In the genomic region with DNA sequence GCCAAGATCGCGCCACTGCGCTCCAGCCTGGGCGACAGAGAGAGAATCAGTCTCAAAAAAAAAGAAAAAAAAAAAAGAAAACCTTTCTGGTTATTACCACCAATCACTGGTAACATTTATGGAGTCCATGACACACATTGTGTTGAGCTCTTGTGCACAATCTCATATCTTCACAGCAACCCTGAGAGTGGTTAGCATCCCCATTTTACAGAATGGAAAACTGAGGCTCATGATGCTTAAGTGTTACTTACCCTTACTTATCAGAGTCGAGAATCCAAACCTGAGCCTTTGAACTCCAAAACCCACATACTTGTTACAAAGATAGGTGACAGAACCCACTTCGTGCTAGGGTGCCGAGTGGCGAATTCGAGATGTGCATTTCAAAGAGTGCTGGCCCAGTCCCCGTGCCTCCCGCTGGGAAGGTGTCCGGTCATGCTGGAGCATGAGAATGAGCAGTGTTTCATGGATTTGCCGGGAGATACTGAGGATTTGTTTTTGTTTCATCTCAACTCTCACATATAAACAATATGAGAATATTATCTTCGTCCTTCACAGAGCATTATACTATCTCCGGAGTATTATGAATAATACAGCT, we compare ENCODE assay signal across 16 cellular contexts. TPM values are rescaled to one million over a fixed set of nuclear protein-coding genes. Genes with fewer than 3 reads are reported as not detected.
DNase-seq lines count a peak whose midpoint lies in the region; TF ChIP-seq lines count a peak whose summit lies in the region.
"Had no signal": no experiment of that assay in that cellular context is flagged by ENCODE, and none has a peak within 500 bp of the region (broad histone marks: within the 10 kb centered on the region; RNA-seq: fewer than 3 reads in every experiment).

No MANE protein-coding gene starts in this region.

- BruUV-seq in PC-9 (replicated peaks; lab: Mats Ljungman, UMichigan) = no TSS peak

- H3K4me1 ChIP-seq in PC-9 (replicated peaks; ENCODE audit: insufficient read depth) = peaks cover 68% of the 10 kb centered on the region
- H3K4me1 ChIP-seq in spleen = no peaks in the 10 kb centered on the region

- H3K27ac ChIP-seq in PC-9 (peak overlapping the region; percentile 60), spleen (no peak overlapping the region)
- H3K27ac ChIP-seq: 22Rv1, BLaER1, GM23248, HL-60 had no signal

- no peak overlapping the region for H2AFZ ChIP-seq in PC-9
- H2AFZ ChIP-seq: GM23248 had no signal

- H3K79me2 ChIP-seq in PC-9 (ENCODE audit: low read depth) = no peaks in the 10 kb centered on the region

- H3K27me3 ChIP-seq in PC-9 (ENCODE audit: insufficient read depth, low read depth) = no peaks in the 10 kb centered on the region
- H3K27me3 ChIP-seq in spleen (replicated peaks in 1 of 7) = no peaks in the 10 kb centered on the region
- H3K27me3 ChIP-seq: BLaER1 had no signal

- H3K4me3 ChIP-seq in PC-9 (no peak overlapping the region), spleen (no peak overlapping the region)
- H3K4me3 ChIP-seq: BLaER1, GM23248 had no signal

- 90 to 94% (median 92%) methylated on average over 15 of the region's 15 CpGs for WGBS in spleen, 5 donors

- TF ChIP-seq CTCF in PC-9 (conservative IDR thresholded peaks at IDR 0.05) (no peak), spleen (IDR thresholded peaks at IDR 0.05 in 8 of 11, conservative IDR thresholded peaks at IDR 0.05 in 3 of 11) (no peak)

- POLR2A ChIA-PET in PC-9 (lab: Charles Lee; ENCODE audit: unreplicated experiment) = no interaction called here

- no peaks in the 10 kb centered on the region for H3K36me3 ChIP-seq in PC-9 (ENCODE audit: low read depth)
- no peaks in the 10 kb centered on the region for H3K36me3 ChIP-seq in spleen
- H3K36me3 ChIP-seq: BLaER1 had no signal

- CTCF ChIA-PET in PC-9 (lab: Charles Lee) = interaction anchor here (0.6 kb wide), 2 partner anchors 62 to 97 kb away, joined by 3 to 4 read pairs; partner anchors contain the start of gene BIN1

- intact Hi-C loops in PC-9 (cut with micrococcal nuclease; ENCODE audit: unreplicated experiment) = no loop called here
- intact Hi-C loops in spleen (cut with DNase I; ENCODE audit: low total_unique reads) = no loop called here

- no peaks in the 10 kb centered on the region for H3K9me2 ChIP-seq in PC-9 (ENCODE audit: insufficient read depth)

- peak; percentile 40 for DNase-seq in activated CD8-positive, alpha-beta memory T cell treated with anti-CD3 and anti-CD28 coated beads, Interleukin-2, amount 50 U/mL, for 48 hours
- DNase-seq in activated CD8-positive, alpha-beta memory T cell treated with anti-CD3 and anti-CD28 coated beads for 24 hours = no peak
- DNase-seq in PC-9 = no peak
- DNase-seq in mesenteric fat pad (ENCODE audit: low spot score) = peak; percentile 67
- DNase-seq in spleen = peak; percentile 24
- no peak for DNase-seq in activated T-cell treated with anti-CD3 and anti-CD28 coated beads, Interleukin-2, amount 50 U/mL, for 48 hours
- DNase-seq in NCI-H2227 treated with DMSO at 0.1 percent for 48 hours (lab: John Stamatoyannopoulos, UW) = no peak
- DNase-seq in UCSD-AML1 (lab: John Stamatoyannopoulos, UW; ENCODE audit: unreplicated experiment) = no peak
- DNase-seq: AML-193, Calu3, DMS 273 treated with DMSO at 0.1 percent for 48 hours, GM23248, H7 had no signal

- H4K20me1 ChIP-seq in PC-9 (ENCODE audit: insufficient read depth) = no peaks in the 10 kb centered on the region
- H4K20me1 ChIP-seq: BLaER1 had no signal

- TF ChIP-seq POLR2A in spleen (IDR thresholded peaks at IDR 0.05) = no peak

- H3K4me2 ChIP-seq in PC-9 = 0 out of 2 replicates have a peak overlapping the region, but pooled peaks have one; percentile 43
- H3K4me2 ChIP-seq: BLaER1 had no signal

- peaks cover 64% of the 10 kb centered on the region for H3F3A ChIP-seq in PC-9 (ENCODE audit: insufficient read depth, low read depth)

- H3K9me3 ChIP-seq in PC-9 (ENCODE audit: insufficient read depth, low read depth) (no peaks in the 10 kb centered on the region), spleen (no peaks in the 10 kb centered on the region)
- H3K9me3 ChIP-seq: BLaER1 had no signal

RNA-seq across cellular contexts. Expression of gene CYP27C1, which starts 50.9 kb away (rescaled TPM):
- total RNA-seq in PC-9 (2021) = 0.94 and 1.6 TPM in 2 replicates
- 1.1 TPM for total RNA-seq in mesenteric fat pad
- total RNA-seq in spleen = under 1 TPM in 5 of 7 donors, not detected in 2; 0.07 to 0.36 (median 0.19) TPM
- under 1 TPM; 0.10 to 0.33 (median 0.23) TPM for polyA plus RNA-seq in spleen

Comparison
In these comparisons a context has a peak if more than half of its experiments do, and no peak if none do; other contexts are left out.
1. DNase-seq: peak in activated CD8-positive, alpha-beta memory T cell treated with anti-CD3 and anti-CD28 coated beads, Interleukin-2, amount 50 U/mL, for 48 hours (single experiment), mesenteric fat pad (single experiment) and spleen (single experiment); none in activated CD8-positive, alpha-beta memory T cell treated with anti-CD3 and anti-CD28 coated beads for 24 hours (single experiment), PC-9 (0 of 2), activated T-cell treated with anti-CD3 and anti-CD28 coated beads, Interleukin-2, amount 50 U/mL, for 48 hours (0 of 2), NCI-H2227 treated with DMSO at 0.1 percent for 48 hours (single experiment) and UCSD-AML1 (single experiment).